17 cellular contexts compared by ENCODE assay signal in the genomic region with DNA sequence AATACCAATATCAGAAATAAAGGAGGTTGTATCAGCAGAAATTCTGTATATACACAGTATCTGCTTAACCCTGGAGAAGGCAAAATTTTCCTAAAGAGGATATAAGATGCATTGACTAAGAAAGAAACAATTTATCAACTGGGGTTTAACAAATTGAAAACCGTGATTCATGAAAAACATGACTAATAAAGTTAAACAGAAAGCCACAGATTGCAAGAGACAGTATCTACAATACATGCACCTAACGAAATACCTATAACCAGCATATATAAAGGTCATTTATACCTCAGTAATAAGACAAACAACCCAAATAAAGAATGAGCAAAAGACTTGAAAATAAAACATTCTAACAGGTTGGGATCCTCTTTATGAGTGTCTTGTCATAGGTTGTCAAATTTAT.
"Had no signal": no experiment of that assay in that cellular context is flagged by ENCODE, and none has a peak within 500 bp of the region (broad histone marks: within the 10 kb centered on the region; RNA-seq: fewer than 3 reads in every experiment).

No MANE protein-coding gene starts in this region.

- ATAC-seq: activated CD8-positive, alpha-beta T cell treated with anti-CD3 and anti-CD28 coated beads, Interleukin-2, amount 10 ng/mL, durations not matched to agents 7 days and 5 days; activated naive CD8-positive, alpha-beta T cell treated with anti-CD3 and anti-CD28 coated beads, Interleukin-2, amount 50 U/mL, for 24 hours; activated T-cell treated with anti-CD3 and anti-CD28 coated beads, Interleukin-2, amount 50 U/mL, for 4 hours; lower lobe of right lung; natural killer cell; pancreas; sciatic nerve; stimulated activated effector memory CD8-positive, alpha-beta T cell treated with anti-CD3 and anti-CD28 coated beads, Interleukin-12 subunit alpha, Interleukin-12 subunit beta, amount 100 ng/mL, for 72 hours had no signal

- DNase-seq: activated CD4-positive, alpha-beta T cell treated with anti-CD3 and anti-CD28 coated beads, Interleukin-2, amount 10 ng/mL, durations not matched to agents 7 days and 5 days; activated CD4-positive, CD25-positive, alpha-beta regulatory T cell; activated CD8-positive, alpha-beta memory T cell treated with anti-CD3 and anti-CD28 coated beads, Interleukin-2, amount 50 U/mL, for 4 hours; activated CD8-positive, alpha-beta T cell treated with anti-CD3 and anti-CD28 coated beads, Interleukin-2, amount 10 ng/mL, durations not matched to agents 7 days and 5 days; activated effector memory CD4-positive, alpha-beta T cell treated with Interleukin-2 at 50 U/mL for 16 hours; activated naive CD4-positive, alpha-beta T cell treated with anti-CD3 and anti-CD28 coated beads, Interleukin-2, amount 10 ng/mL, durations not matched to agents 7 days and 5 days; activated naive CD8-positive, alpha-beta T cell treated with anti-CD3 and anti-CD28 coated beads, Interleukin-2, amount 50 U/mL, for 24 hours; activated T-cell treated with anti-CD3 and anti-CD28 coated beads, Interleukin-2, amount 50 U/mL, for 4 hours; effector memory CD4-positive, alpha-beta T cell; lower lobe of right lung; natural killer cell; pancreas; stimulated activated CD4-positive, alpha-beta T cell treated with anti-CD3 and anti-CD28 coated beads, Interleukin-4, amount 100 ng/mL, for 24 hours; stomach; testis had no signal
